In genomic region chr2:9235388-9236344, GRCh38 we compare ENCODE assay signal across 8 cellular contexts. TPM values are rescaled to one million over a fixed set of nuclear protein-coding genes. Genes with fewer than 3 reads are reported as not detected.
DNase-seq lines count a peak whose midpoint lies in the region; ATAC-seq and TF ChIP-seq lines count a peak whose summit lies in the region.

No MANE protein-coding gene starts in this region.

- H4K20me1 ChIP-seq in neural progenitor cell (ENCODE audit: low read depth), result peaks cover 83% of the 10 kb centered on the region

- peaks cover under 1% of the 10 kb centered on the region for H3K9me3 Mint-ChIP-seq in neural progenitor cell

- TF ChIP-seq CTCF in Peyer's patch (IDR thresholded peaks at IDR 0.05), result no peak
- no peak for TF ChIP-seq CTCF in neural progenitor cell (IDR thresholded peaks at IDR 0.05)

- H3K36me3 ChIP-seq in Peyer's patch (no peaks in the 10 kb centered on the region), esophagus (ENCODE audit: control insufficient read depth in 2 of 2, insufficient read depth in 2 of 2, low read length in 1 of 2) (no peaks in the 10 kb centered on the region), neural progenitor cell (no peaks in the 10 kb centered on the region)

- 67 to 81% methylated on average over 20 of the region's 20 CpGs for WGBS in esophagus, 2 donors

- no peaks in the 10 kb centered on the region for H3F3A ChIP-seq in neural progenitor cell (ENCODE audit: low read depth)

- no peak overlapping the region for H3K9ac ChIP-seq in neural progenitor cell

- DNase-seq in AG20443 (ENCODE audit: low spot score) (peak; percentile 51), Peyer's patch (no peak), neural progenitor cell (ENCODE audit: low spot score) (no peak), OCI-M1 (lab: John Stamatoyannopoulos, UW) (no peak), T-helper 17 cell (no peak)

- H3K79me2 ChIP-seq in neural progenitor cell (ENCODE audit: low read depth), result peaks cover 97% of the 10 kb centered on the region

- no peak overlapping the region for H3K4me3 ChIP-seq in Peyer's patch
- H3K4me3 ChIP-seq in esophagus (ENCODE audit: low read depth in 1 of 2, low read length in 2 of 2), result no peak overlapping the region
- H3K4me3 ChIP-seq in neural progenitor cell, result no peak overlapping the region

- H3K4me1 Mint-ChIP-seq in neural progenitor cell (peaks cover 75% of the 10 kb centered on the region), T-helper 17 cell (peaks cover 9% of the 10 kb centered on the region)

- H3K27ac Mint-ChIP-seq in neural progenitor cell, result peak overlapping the region; percentile 64
- H3K27ac Mint-ChIP-seq in T-helper 17 cell, result no peak overlapping the region

- no peak overlapping the region for H2AFZ ChIP-seq in neural progenitor cell (replicated peaks)

- peaks cover under 1% of the 10 kb centered on the region for H3K36me3 Mint-ChIP-seq in neural progenitor cell
- peaks cover 3% of the 10 kb centered on the region for H3K36me3 Mint-ChIP-seq in T-helper 17 cell (ENCODE audit: low read depth)

- no peaks in the 10 kb centered on the region for H3K27me3 Mint-ChIP-seq in neural progenitor cell (ENCODE audit: insufficient read depth, low read depth)
- H3K27me3 Mint-ChIP-seq in T-helper 17 cell, result peaks cover 58% of the 10 kb centered on the region

- H3K27ac ChIP-seq in Peyer's patch, result peak overlapping the region; percentile 5 to 58 (median 34)
- H3K27ac ChIP-seq in esophagus (ENCODE audit: low read depth in 2 of 2, low read length in 1 of 2), result peak overlapping the region; percentile 32 to 72
- no peak overlapping the region for H3K27ac ChIP-seq in neural progenitor cell

- H3K4me2 ChIP-seq in neural progenitor cell, result no peak overlapping the region

- H3K4me3 Mint-ChIP-seq in neural progenitor cell, result no peak overlapping the region
- H3K4me3 Mint-ChIP-seq in T-helper 17 cell, result no peak overlapping the region

- no peaks in the 10 kb centered on the region for H3K9me3 ChIP-seq in Peyer's patch
- H3K9me3 ChIP-seq in esophagus (ENCODE audit: control insufficient read depth in 2 of 2, insufficient read depth in 1 of 2, low read depth in 1 of 2, low read length in 1 of 2), result no peaks in the 10 kb centered on the region
- no peaks in the 10 kb centered on the region for H3K9me3 ChIP-seq in neural progenitor cell (ENCODE audit: low read depth)
- no peaks in the 10 kb centered on the region for H3K9me3 ChIP-seq in T-helper 17 cell (ENCODE audit: control insufficient read depth, low read length, poor library complexity, severe bottlenecking)

- H3K4me1 ChIP-seq in Peyer's patch, result peaks cover 0 to 43% (median 3%) of the 10 kb centered on the region in 4 donors
- H3K4me1 ChIP-seq in esophagus (ENCODE audit: control insufficient read depth in 2 of 2, insufficient read depth in 2 of 2, low read length in 1 of 2), result peaks cover 7 to 27% of the 10 kb centered on the region in 2 donors
- peaks cover 25% of the 10 kb centered on the region for H3K4me1 ChIP-seq in neural progenitor cell

- ATAC-seq in GM19328 (IDR thresholded peaks at IDR 0.05; ENCODE audit: unreplicated experiment) (no peak), HG03280 (IDR thresholded peaks at IDR 0.05; ENCODE audit: unreplicated experiment) (no peak), T-helper 17 cell (no peak)

- H3K27me3 ChIP-seq in Peyer's patch (no peaks in the 10 kb centered on the region), esophagus (ENCODE audit: control insufficient read depth in 1 of 2, insufficient read depth in 2 of 2, low read length in 2 of 2) (no peaks in the 10 kb centered on the region), neural progenitor cell (no peaks in the 10 kb centered on the region)

- no peak for TF ChIP-seq POLR2A in Peyer's patch (IDR thresholded peaks at IDR 0.05)

RNA-seq across cellular contexts. Expression of gene ASAP2, which starts 29.1 kb away (rescaled TPM):
- 10 to 100 TPM; 30.6 to 59.4 (median 37.8) TPM for total RNA-seq in Peyer's patch
- 1 to 10 TPM; 4.0 to 5.3 TPM for polyA plus RNA-seq in esophagus
- 26.1 and 31.7 TPM in 2 replicates for total RNA-seq in neural progenitor cell (ENCODE audit: low replicate concordance)
- total RNA-seq in T-helper 17 cell, result 10 to 100 TPM in 1 of 2 donors, under 1 TPM in 1; 0.75 to 14.8 TPM
